ENCODE assay signal across 1 cellular context in the genomic region with DNA sequence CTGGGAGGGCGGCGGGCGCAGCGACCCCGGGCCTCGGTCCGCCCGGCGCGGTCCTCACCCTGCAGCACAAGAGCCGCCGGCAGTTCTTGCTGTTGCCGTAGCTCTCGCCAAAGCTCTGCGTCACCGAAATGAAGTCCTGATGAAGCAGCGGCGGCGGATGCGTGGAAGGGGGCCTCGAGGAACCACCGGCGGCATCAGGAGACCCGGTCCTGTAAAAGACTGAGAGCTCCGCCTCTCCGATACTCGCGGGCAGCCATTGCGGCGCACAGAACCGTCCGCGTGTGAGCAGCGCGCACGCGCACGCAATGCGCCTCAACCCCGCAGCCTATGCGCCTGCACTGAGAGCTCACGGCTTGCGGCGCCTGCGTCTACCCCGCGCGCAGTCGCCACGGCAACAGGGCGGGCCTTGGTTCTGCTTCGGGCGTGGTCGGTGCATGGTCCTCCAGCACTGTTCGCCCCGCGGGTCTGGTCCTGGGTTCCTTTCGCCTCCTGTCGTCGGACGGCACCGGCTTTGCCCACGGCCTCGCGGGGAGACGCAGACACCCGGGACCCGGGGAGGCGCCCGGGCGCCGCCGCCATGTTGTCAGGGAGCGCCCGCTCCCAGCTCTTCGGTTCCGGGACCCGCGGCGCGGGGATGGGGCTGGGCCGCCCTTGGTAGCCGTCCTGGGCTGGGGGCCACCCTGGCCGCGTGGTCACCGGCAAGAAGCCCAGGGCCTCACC.
TF ChIP-seq lines count a peak whose summit lies in the region.

No MANE protein-coding gene starts in this region.

TF ChIP-seq in HepG2, 621 proteins besides CTCF, POLR2A, EP300 and RAD21 (continued from another document and continues in another):
- no peak for TF ChIP-seq AFF4 (CRISPR knock-in tag; IDR thresholded peaks at IDR 0.05)
- TF ChIP-seq ZNF232 (CRISPR knock-in tag; IDR thresholded peaks at IDR 0.05; ENCODE audit: borderline replicate concordance) = peak; percentile 39; the same call in 1 of the 2 replicates
- no peak for TF ChIP-seq GTF2F1 (IDR thresholded peaks at IDR 0.05; ENCODE audit: low read length)
- TF ChIP-seq ZNF44 (CRISPR knock-in tag; IDR thresholded peaks at IDR 0.05) = no peak
- TF ChIP-seq, protein P1, sequence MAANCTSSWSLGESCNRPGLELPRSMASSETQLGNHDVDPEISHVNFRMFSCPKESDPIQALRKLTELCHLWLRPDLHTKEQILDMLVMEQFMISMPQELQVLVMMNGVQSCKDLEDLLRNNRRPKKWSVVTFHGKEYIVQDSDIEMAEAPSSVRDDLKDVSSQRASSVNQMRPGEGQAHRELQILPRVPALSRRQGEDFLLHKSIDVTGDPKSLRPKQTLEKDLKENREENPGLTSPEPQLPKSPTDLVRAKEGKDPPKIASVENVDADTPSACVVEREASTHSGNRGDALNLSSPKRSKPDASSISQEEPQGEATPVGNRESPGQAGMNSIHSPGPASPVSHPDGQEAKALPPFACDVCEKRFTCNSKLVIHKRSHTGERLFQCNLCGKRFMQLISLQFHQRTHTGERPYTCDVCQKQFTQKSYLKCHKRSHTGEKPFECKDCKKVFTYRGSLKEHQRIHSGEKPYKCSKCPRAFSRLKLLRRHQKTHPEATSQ (CRISPR knock-in tag; IDR thresholded peaks at IDR 0.05; ENCODE audit: borderline replicate concordance) = peak; percentile 22; the same call in 1 of the 2 replicates
- TF ChIP-seq ZNF782 (CRISPR knock-in tag; IDR thresholded peaks at IDR 0.05; ENCODE audit: borderline replicate concordance) = peak; percentile 79; the same call in 1 of the 2 replicates
- TF ChIP-seq PCBP1 (IDR thresholded peaks at IDR 0.05; ENCODE audit: borderline replicate concordance, low read depth, low read length) = no peak
- peak; percentile 82 for TF ChIP-seq POLR2AphosphoS5 (IDR thresholded peaks at IDR 0.05; ENCODE audit: low read depth, low read length)
- no peak for TF ChIP-seq CEBPB (IDR thresholded peaks at IDR 0.05; ENCODE audit: borderline replicate concordance, low read depth, low read length)
- no peak for TF ChIP-seq EZH2 (conservative IDR thresholded peaks at IDR 0.05; ENCODE audit: low read depth, low read length)
- 0 out of 2 replicates have a peak, but pooled peaks have one; percentile 59 for TF ChIP-seq PRMT3 (CRISPR knock-in tag; IDR thresholded peaks at IDR 0.05; ENCODE audit: borderline replicate concordance, low read depth)
- no peak for TF ChIP-seq ZNF75D (CRISPR knock-in tag; IDR thresholded peaks at IDR 0.05; ENCODE audit: borderline replicate concordance)
- TF ChIP-seq AGO1 (IDR thresholded peaks at IDR 0.05; ENCODE audit: low read depth, low read length, poor library complexity, severe bottlenecking) = peak; percentile 88
- TF ChIP-seq ATF7-NPFF (CRISPR knock-in tag; IDR thresholded peaks at IDR 0.05; ENCODE audit: low read depth) = peak; percentile 56
- TF ChIP-seq ZNF383 (CRISPR knock-in tag; IDR thresholded peaks at IDR 0.05; ENCODE audit: borderline replicate concordance) = no peak
- TF ChIP-seq POLR2G (IDR thresholded peaks at IDR 0.05; ENCODE audit: low read depth, low read length) = peak; percentile 86
- TF ChIP-seq, protein P2, sequence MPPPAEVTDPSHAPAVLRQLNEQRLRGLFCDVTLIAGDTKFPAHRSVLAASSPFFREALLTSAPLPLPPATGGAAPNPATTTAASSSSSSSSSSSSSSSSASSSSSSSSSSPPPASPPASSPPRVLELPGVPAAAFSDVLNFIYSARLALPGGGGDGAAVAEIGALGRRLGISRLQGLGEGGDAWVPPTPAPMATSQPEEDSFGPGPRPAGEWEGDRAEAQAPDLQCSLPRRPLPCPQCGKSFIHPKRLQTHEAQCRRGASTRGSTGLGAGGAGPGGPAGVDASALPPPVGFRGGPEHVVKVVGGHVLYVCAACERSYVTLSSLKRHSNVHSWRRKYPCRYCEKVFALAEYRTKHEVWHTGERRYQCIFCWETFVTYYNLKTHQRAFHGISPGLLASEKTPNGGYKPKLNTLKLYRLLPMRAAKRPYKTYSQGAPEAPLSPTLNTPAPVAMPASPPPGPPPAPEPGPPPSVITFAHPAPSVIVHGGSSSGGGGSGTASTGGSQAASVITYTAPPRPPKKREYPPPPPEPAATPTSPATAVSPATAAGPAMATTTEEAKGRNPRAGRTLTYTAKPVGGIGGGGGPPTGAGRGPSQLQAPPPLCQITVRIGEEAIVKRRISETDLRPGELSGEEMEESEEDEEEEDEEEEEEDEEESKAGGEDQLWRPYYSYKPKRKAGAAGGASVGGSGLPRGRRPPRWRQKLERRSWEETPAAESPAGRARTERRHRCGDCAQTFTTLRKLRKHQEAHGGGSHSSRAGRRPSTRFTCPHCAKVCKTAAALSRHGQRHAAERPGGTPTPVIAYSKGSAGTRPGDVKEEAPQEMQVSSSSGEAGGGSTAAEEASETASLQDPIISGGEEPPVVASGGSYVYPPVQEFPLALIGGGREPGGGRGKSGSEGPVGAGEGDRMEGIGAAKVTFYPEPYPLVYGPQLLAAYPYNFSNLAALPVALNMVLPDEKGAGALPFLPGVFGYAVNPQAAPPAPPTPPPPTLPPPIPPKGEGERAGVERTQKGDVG (CRISPR knock-in tag; IDR thresholded peaks at IDR 0.05; ENCODE audit: borderline replicate concordance) = no peak
- TF ChIP-seq, protein P3, sequence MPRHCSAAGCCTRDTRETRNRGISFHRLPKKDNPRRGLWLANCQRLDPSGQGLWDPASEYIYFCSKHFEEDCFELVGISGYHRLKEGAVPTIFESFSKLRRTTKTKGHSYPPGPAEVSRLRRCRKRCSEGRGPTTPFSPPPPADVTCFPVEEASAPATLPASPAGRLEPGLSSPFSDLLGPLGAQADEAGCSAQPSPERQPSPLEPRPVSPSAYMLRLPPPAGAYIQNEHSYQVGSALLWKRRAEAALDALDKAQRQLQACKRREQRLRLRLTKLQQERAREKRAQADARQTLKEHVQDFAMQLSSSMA (CRISPR knock-in tag; IDR thresholded peaks at IDR 0.05) = no peak
- TF ChIP-seq, protein P4, sequence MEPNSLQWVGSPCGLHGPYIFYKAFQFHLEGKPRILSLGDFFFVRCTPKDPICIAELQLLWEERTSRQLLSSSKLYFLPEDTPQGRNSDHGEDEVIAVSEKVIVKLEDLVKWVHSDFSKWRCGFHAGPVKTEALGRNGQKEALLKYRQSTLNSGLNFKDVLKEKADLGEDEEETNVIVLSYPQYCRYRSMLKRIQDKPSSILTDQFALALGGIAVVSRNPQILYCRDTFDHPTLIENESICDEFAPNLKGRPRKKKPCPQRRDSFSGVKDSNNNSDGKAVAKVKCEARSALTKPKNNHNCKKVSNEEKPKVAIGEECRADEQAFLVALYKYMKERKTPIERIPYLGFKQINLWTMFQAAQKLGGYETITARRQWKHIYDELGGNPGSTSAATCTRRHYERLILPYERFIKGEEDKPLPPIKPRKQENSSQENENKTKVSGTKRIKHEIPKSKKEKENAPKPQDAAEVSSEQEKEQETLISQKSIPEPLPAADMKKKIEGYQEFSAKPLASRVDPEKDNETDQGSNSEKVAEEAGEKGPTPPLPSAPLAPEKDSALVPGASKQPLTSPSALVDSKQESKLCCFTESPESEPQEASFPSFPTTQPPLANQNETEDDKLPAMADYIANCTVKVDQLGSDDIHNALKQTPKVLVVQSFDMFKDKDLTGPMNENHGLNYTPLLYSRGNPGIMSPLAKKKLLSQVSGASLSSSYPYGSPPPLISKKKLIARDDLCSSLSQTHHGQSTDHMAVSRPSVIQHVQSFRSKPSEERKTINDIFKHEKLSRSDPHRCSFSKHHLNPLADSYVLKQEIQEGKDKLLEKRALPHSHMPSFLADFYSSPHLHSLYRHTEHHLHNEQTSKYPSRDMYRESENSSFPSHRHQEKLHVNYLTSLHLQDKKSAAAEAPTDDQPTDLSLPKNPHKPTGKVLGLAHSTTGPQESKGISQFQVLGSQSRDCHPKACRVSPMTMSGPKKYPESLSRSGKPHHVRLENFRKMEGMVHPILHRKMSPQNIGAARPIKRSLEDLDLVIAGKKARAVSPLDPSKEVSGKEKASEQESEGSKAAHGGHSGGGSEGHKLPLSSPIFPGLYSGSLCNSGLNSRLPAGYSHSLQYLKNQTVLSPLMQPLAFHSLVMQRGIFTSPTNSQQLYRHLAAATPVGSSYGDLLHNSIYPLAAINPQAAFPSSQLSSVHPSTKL (CRISPR knock-in tag; IDR thresholded peaks at IDR 0.05) = peak; percentile 21; the same call in 1 of the 2 replicates
- TF ChIP-seq ZMAT5 (CRISPR knock-in tag; IDR thresholded peaks at IDR 0.05; ENCODE audit: borderline replicate concordance, low read depth) = no peak
- TF ChIP-seq ZNF451 (CRISPR knock-in tag; IDR thresholded peaks at IDR 0.05) = no peak
- TF ChIP-seq, protein P5, sequence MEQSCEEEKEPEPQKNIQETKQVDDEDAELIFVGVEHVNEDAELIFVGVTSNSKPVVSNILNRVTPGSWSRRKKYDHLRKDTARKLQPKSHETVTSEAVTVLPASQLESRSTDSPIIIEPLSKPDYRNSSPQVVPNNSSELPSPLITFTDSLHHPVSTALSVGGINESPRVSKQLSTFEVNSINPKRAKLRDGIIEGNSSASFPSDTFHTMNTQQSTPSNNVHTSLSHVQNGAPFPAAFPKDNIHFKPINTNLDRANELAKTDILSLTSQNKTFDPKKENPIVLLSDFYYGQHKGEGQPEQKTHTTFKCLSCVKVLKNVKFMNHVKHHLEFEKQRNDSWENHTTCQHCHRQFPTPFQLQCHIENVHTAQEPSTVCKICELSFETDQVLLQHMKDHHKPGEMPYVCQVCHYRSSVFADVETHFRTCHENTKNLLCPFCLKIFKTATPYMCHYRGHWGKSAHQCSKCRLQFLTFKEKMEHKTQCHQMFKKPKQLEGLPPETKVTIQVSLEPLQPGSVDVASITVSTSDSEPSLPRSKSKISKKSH (CRISPR knock-in tag; IDR thresholded peaks at IDR 0.05; ENCODE audit: borderline replicate concordance) = peak; percentile 64; the same call in 1 of the 2 replicates
- no peak for TF ChIP-seq NR2F2 (IDR thresholded peaks at IDR 0.05; ENCODE audit: borderline replicate concordance, low read depth)
- no peak for TF ChIP-seq ZNF260 (CRISPR knock-in tag; IDR thresholded peaks at IDR 0.05; ENCODE audit: borderline replicate concordance, low read depth)
- TF ChIP-seq ETV6 (CRISPR knock-in tag; conservative IDR thresholded peaks at IDR 0.05) = no peak
- TF ChIP-seq SRY (CRISPR knock-in tag; IDR thresholded peaks at IDR 0.05) = peak; percentile 69; the same call in 1 of the 2 replicates
- TF ChIP-seq, protein P6, sequence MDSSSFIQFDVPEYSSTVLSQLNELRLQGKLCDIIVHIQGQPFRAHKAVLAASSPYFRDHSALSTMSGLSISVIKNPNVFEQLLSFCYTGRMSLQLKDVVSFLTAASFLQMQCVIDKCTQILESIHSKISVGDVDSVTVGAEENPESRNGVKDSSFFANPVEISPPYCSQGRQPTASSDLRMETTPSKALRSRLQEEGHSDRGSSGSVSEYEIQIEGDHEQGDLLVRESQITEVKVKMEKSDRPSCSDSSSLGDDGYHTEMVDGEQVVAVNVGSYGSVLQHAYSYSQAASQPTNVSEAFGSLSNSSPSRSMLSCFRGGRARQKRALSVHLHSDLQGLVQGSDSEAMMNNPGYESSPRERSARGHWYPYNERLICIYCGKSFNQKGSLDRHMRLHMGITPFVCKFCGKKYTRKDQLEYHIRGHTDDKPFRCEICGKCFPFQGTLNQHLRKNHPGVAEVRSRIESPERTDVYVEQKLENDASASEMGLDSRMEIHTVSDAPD (CRISPR knock-in tag; IDR thresholded peaks at IDR 0.05) = 0 out of 2 replicates have a peak, but pooled peaks have one; percentile 42
- no peak for TF ChIP-seq ZNF780A (CRISPR knock-in tag; IDR thresholded peaks at IDR 0.05)
- TF ChIP-seq SPEN (CRISPR knock-in tag; IDR thresholded peaks at IDR 0.05; ENCODE audit: low read depth) = peak; percentile 22
- TF ChIP-seq JUNB (CRISPR knock-in tag; IDR thresholded peaks at IDR 0.05; ENCODE audit: borderline replicate concordance) = no peak
- TF ChIP-seq, protein P7, sequence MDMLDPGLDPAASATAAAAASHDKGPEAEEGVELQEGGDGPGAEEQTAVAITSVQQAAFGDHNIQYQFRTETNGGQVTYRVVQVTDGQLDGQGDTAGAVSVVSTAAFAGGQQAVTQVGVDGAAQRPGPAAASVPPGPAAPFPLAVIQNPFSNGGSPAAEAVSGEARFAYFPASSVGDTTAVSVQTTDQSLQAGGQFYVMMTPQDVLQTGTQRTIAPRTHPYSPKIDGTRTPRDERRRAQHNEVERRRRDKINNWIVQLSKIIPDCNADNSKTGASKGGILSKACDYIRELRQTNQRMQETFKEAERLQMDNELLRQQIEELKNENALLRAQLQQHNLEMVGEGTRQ (IDR thresholded peaks at IDR 0.05; ENCODE audit: low read depth, low read length) = no peak
- TF ChIP-seq, protein P7 (CRISPR knock-in tag; IDR thresholded peaks at IDR 0.05; ENCODE audit: borderline replicate concordance) = no peak
- TF ChIP-seq ZNF34 (CRISPR knock-in tag; IDR thresholded peaks at IDR 0.05; ENCODE audit: borderline replicate concordance) = no peak
- TF ChIP-seq PAF1 (CRISPR knock-in tag; IDR thresholded peaks at IDR 0.05) = no peak
- TF ChIP-seq FOXK1 (CRISPR knock-in tag; IDR thresholded peaks at IDR 0.05; ENCODE audit: borderline replicate concordance, low read depth) = 0 out of 2 replicates have a peak, but pooled peaks have one; percentile 34
